2 cellular contexts compared by ENCODE assay signal in the genomic region with DNA sequence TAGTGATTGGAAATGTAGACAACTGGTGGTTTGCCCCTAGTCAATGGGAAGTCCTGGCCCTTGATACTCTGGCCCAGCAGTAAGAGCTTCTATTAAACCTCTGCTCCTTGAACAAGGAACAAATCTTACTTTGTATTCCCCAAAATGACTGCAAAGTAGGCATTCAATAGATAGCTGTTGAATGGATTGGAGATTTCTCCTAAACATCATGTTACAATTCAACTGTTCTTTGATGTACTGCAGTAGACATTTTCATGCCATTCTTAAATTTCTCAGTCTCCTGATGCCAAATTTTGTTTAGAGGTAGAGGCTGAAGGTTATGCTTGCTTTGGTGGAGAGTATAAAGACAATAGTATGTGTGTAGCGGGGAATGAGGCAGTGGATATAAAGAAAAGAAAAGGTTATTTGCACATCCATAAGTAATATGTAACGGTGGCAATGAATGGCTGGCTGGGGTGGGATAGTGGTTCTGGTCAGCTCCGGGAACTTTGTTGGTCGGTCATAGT.
A peak's percentile ranks its signal among the peaks of the same experiment; 100 is the strongest.
TF ChIP-seq lines count a peak whose summit lies in the region.

No MANE protein-coding gene starts in this region.

TF ChIP-seq in HepG2, 621 proteins besides CTCF, POLR2A, EP300 and RAD21:
- TF ChIP-seq, protein P1, sequence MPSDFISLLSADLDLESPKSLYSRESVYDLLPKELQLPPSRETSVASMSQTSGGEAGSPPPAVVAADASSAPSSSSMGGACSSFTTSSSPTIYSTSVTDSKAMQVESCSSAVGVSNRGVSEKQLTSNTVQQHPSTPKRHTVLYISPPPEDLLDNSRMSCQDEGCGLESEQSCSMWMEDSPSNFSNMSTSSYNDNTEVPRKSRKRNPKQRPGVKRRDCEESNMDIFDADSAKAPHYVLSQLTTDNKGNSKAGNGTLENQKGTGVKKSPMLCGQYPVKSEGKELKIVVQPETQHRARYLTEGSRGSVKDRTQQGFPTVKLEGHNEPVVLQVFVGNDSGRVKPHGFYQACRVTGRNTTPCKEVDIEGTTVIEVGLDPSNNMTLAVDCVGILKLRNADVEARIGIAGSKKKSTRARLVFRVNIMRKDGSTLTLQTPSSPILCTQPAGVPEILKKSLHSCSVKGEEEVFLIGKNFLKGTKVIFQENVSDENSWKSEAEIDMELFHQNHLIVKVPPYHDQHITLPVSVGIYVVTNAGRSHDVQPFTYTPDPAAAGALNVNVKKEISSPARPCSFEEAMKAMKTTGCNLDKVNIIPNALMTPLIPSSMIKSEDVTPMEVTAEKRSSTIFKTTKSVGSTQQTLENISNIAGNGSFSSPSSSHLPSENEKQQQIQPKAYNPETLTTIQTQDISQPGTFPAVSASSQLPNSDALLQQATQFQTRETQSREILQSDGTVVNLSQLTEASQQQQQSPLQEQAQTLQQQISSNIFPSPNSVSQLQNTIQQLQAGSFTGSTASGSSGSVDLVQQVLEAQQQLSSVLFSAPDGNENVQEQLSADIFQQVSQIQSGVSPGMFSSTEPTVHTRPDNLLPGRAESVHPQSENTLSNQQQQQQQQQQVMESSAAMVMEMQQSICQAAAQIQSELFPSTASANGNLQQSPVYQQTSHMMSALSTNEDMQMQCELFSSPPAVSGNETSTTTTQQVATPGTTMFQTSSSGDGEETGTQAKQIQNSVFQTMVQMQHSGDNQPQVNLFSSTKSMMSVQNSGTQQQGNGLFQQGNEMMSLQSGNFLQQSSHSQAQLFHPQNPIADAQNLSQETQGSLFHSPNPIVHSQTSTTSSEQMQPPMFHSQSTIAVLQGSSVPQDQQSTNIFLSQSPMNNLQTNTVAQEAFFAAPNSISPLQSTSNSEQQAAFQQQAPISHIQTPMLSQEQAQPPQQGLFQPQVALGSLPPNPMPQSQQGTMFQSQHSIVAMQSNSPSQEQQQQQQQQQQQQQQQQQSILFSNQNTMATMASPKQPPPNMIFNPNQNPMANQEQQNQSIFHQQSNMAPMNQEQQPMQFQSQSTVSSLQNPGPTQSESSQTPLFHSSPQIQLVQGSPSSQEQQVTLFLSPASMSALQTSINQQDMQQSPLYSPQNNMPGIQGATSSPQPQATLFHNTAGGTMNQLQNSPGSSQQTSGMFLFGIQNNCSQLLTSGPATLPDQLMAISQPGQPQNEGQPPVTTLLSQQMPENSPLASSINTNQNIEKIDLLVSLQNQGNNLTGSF (CRISPR knock-in tag; IDR thresholded peaks at IDR 0.05): no peak
- TF ChIP-seq POLR2AphosphoS5 (IDR thresholded peaks at IDR 0.05; ENCODE audit: low read depth, low read length) (peak; percentile 38), ZNF354B (CRISPR knock-in tag; IDR thresholded peaks at IDR 0.05) (0 out of 2 replicates have a peak, but pooled peaks have one; percentile 17), PAF1 (CRISPR knock-in tag; IDR thresholded peaks at IDR 0.05) (0 out of 2 replicates have a peak, but pooled peaks have one; percentile 35), ZNF331 (CRISPR knock-in tag; IDR thresholded peaks at IDR 0.05) (no peak), RBM22 (optimal IDR thresholded peaks at IDR 0.05; ENCODE audit: low read length) (peak; percentile 24), ZNF367 (CRISPR knock-in tag; IDR thresholded peaks at IDR 0.05; ENCODE audit: borderline replicate concordance) (no peak), RARA (CRISPR knock-in tag; IDR thresholded peaks at IDR 0.05) (no peak), ZBTB3 (CRISPR knock-in tag; IDR thresholded peaks at IDR 0.05; ENCODE audit: borderline replicate concordance, low read depth) (no peak), AGO2 (optimal IDR thresholded peaks at IDR 0.05; ENCODE audit: low read depth, low read length) (peak; percentile 55), ZFP82 (CRISPR knock-in tag; IDR thresholded peaks at IDR 0.05; ENCODE audit: borderline replicate concordance) (no peak)

TF ChIP-seq in K562, 482 proteins besides CTCF, POLR2A, EP300 and RAD21:
- TF ChIP-seq, protein P2, sequence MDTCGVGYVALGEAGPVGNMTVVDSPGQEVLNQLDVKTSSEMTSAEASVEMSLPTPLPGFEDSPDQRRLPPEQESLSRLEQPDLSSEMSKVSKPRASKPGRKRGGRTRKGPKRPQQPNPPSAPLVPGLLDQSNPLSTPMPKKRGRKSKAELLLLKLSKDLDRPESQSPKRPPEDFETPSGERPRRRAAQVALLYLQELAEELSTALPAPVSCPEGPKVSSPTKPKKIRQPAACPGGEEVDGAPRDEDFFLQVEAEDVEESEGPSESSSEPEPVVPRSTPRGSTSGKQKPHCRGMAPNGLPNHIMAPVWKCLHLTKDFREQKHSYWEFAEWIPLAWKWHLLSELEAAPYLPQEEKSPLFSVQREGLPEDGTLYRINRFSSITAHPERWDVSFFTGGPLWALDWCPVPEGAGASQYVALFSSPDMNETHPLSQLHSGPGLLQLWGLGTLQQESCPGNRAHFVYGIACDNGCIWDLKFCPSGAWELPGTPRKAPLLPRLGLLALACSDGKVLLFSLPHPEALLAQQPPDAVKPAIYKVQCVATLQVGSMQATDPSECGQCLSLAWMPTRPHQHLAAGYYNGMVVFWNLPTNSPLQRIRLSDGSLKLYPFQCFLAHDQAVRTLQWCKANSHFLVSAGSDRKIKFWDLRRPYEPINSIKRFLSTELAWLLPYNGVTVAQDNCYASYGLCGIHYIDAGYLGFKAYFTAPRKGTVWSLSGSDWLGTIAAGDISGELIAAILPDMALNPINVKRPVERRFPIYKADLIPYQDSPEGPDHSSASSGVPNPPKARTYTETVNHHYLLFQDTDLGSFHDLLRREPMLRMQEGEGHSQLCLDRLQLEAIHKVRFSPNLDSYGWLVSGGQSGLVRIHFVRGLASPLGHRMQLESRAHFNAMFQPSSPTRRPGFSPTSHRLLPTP (IDR thresholded peaks at IDR 0.05; ENCODE audit: borderline replicate concordance, extremely low read depth, insufficient read length): no peak
- TF ChIP-seq LEF1 (IDR thresholded peaks at IDR 0.05) (no peak), BRCA1 (IDR thresholded peaks at IDR 0.05) (no peak), BRCA1 (CRISPR knock-in tag; IDR thresholded peaks at IDR 0.05) (no peak)
